Comparison of ENCODE assay signal across 1 cellular context in the genomic region with DNA sequence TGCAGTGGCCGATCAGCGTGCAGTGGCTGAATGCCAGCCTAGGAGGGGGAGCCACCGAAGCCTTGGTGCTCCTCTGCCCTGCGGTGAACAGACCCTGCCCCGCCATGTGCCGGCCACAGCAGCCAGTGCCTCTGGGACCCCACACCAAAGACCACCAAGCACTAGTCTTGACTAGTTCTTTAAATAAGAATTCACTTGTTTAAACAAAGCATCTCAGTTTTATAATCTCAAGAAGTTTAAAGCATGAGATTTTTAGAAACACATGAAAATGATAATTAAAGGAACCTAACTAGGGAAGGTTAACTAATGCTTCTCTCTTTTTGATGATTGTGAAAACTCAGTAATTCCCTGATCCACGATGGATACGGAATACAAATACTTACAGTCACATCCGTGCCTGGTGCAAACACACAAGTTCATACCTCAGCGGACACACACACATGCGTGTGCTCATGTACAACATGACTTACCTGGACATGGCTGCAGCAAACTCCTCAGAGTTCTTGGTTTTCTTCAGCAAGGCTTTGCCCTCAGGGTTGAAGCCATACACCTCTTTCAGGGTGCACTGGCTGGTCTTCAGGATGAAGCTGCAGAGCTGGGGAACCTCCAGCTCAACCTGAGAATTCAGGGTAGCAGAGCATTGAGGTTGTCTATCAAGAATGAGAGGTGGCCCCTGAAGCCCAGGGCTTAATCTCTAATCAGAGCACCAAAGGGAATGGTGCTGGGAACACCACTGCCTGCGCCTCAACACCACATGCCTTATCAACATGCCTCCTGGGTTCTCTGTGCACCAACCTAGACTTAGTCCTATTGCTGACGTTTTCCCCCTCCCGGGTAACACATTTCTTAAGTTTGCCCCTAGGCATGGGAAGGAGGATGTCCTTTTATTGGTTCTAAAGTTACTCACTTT.
TF ChIP-seq lines count a peak whose summit lies in the region.

No MANE protein-coding gene starts in this region.

TF ChIP-seq in HepG2, 621 proteins besides CTCF, POLR2A, EP300 and RAD21 (continued from another document and continues in another):
- TF ChIP-seq, protein P1, sequence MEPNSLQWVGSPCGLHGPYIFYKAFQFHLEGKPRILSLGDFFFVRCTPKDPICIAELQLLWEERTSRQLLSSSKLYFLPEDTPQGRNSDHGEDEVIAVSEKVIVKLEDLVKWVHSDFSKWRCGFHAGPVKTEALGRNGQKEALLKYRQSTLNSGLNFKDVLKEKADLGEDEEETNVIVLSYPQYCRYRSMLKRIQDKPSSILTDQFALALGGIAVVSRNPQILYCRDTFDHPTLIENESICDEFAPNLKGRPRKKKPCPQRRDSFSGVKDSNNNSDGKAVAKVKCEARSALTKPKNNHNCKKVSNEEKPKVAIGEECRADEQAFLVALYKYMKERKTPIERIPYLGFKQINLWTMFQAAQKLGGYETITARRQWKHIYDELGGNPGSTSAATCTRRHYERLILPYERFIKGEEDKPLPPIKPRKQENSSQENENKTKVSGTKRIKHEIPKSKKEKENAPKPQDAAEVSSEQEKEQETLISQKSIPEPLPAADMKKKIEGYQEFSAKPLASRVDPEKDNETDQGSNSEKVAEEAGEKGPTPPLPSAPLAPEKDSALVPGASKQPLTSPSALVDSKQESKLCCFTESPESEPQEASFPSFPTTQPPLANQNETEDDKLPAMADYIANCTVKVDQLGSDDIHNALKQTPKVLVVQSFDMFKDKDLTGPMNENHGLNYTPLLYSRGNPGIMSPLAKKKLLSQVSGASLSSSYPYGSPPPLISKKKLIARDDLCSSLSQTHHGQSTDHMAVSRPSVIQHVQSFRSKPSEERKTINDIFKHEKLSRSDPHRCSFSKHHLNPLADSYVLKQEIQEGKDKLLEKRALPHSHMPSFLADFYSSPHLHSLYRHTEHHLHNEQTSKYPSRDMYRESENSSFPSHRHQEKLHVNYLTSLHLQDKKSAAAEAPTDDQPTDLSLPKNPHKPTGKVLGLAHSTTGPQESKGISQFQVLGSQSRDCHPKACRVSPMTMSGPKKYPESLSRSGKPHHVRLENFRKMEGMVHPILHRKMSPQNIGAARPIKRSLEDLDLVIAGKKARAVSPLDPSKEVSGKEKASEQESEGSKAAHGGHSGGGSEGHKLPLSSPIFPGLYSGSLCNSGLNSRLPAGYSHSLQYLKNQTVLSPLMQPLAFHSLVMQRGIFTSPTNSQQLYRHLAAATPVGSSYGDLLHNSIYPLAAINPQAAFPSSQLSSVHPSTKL (CRISPR knock-in tag; IDR thresholded peaks at IDR 0.05), result no peak
- TF ChIP-seq HDAC6 (IDR thresholded peaks at IDR 0.05; ENCODE audit: low read depth, low read length) (no peak), SP5 (CRISPR knock-in tag; IDR thresholded peaks at IDR 0.05; ENCODE audit: borderline replicate concordance, low read depth) (no peak), ZFP90 (CRISPR knock-in tag; IDR thresholded peaks at IDR 0.05; ENCODE audit: borderline replicate concordance) (no peak; the same call in 1 of the 2 replicates), NR3C1 (CRISPR knock-in tag; IDR thresholded peaks at IDR 0.05) (no peak), SP140L (CRISPR knock-in tag; IDR thresholded peaks at IDR 0.05; ENCODE audit: borderline replicate concordance) (no peak), CREB1 (IDR thresholded peaks at IDR 0.05) (no peak), CREB1 (CRISPR knock-in tag; IDR thresholded peaks at IDR 0.05) (no peak), CREM (IDR thresholded peaks at IDR 0.05) (no peak), CREM (CRISPR knock-in tag; IDR thresholded peaks at IDR 0.05) (no peak), ZNF33A (CRISPR knock-in tag; IDR thresholded peaks at IDR 0.05; ENCODE audit: borderline replicate concordance) (no peak), ZNF720 (CRISPR knock-in tag; IDR thresholded peaks at IDR 0.05) (no peak), RAD51 (IDR thresholded peaks at IDR 0.05; ENCODE audit: borderline replicate concordance) (no peak), ZNF136 (CRISPR knock-in tag; IDR thresholded peaks at IDR 0.05; ENCODE audit: low read depth) (no peak), ZFP36 (IDR thresholded peaks at IDR 0.05; ENCODE audit: borderline replicate concordance, low read depth, low read length, partially characterized antibody) (no peak), ZNF547 (CRISPR knock-in tag; IDR thresholded peaks at IDR 0.05) (no peak), SALL2 (CRISPR knock-in tag; IDR thresholded peaks at IDR 0.05) (0 out of 2 replicates have a peak, but pooled peaks have one; percentile 16), ZNF3 (CRISPR knock-in tag; IDR thresholded peaks at IDR 0.05) (no peak), HNRNPH1 (optimal IDR thresholded peaks at IDR 0.05; ENCODE audit: low read depth, low read length) (peak; percentile 42), MTF1 (CRISPR knock-in tag; IDR thresholded peaks at IDR 0.05) (0 out of 2 replicates have a peak, but pooled peaks have one; percentile 37), ZNF460 (CRISPR knock-in tag; IDR thresholded peaks at IDR 0.05; ENCODE audit: borderline replicate concordance) (no peak), JUN (CRISPR knock-in tag; IDR thresholded peaks at IDR 0.05) (0 out of 2 replicates have a peak, but pooled peaks have one; percentile 23), ERF (CRISPR knock-in tag; IDR thresholded peaks at IDR 0.05) (no peak), ZNF292 (CRISPR knock-in tag; IDR thresholded peaks at IDR 0.05; ENCODE audit: borderline replicate concordance, low read depth) (no peak), ARNT (IDR thresholded peaks at IDR 0.05) (no peak), NR2F1 (CRISPR knock-in tag; IDR thresholded peaks at IDR 0.05) (no peak), RBFOX2 (IDR thresholded peaks at IDR 0.05; ENCODE audit: low read depth, low read length) (peak; percentile 84), KDM4B (CRISPR knock-in tag; IDR thresholded peaks at IDR 0.05) (no peak), RCOR2 (CRISPR knock-in tag; IDR thresholded peaks at IDR 0.05) (no peak), SRSF1 (optimal IDR thresholded peaks at IDR 0.05; ENCODE audit: low read depth, low read length) (no peak)
- TF ChIP-seq, protein P2, sequence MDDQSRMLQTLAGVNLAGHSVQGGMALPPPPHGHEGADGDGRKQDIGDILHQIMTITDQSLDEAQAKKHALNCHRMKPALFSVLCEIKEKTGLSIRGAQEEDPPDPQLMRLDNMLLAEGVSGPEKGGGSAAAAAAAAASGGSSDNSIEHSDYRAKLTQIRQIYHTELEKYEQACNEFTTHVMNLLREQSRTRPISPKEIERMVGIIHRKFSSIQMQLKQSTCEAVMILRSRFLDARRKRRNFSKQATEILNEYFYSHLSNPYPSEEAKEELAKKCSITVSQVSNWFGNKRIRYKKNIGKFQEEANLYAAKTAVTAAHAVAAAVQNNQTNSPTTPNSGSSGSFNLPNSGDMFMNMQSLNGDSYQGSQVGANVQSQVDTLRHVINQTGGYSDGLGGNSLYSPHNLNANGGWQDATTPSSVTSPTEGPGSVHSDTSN (CRISPR knock-in tag; IDR thresholded peaks at IDR 0.05; ENCODE audit: borderline replicate concordance), result no peak
- TF ChIP-seq, protein P3, sequence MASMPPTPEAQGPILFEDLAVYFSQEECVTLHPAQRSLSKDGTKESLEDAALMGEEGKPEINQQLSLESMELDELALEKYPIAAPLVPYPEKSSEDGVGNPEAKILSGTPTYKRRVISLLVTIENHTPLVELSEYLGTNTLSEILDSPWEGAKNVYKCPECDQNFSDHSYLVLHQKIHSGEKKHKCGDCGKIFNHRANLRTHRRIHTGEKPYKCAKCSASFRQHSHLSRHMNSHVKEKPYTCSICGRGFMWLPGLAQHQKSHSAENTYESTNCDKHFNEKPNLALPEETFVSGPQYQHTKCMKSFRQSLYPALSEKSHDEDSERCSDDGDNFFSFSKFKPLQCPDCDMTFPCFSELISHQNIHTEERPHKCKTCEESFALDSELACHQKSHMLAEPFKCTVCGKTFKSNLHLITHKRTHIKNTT (CRISPR knock-in tag; IDR thresholded peaks at IDR 0.05), result no peak
- TF ChIP-seq, protein P4, sequence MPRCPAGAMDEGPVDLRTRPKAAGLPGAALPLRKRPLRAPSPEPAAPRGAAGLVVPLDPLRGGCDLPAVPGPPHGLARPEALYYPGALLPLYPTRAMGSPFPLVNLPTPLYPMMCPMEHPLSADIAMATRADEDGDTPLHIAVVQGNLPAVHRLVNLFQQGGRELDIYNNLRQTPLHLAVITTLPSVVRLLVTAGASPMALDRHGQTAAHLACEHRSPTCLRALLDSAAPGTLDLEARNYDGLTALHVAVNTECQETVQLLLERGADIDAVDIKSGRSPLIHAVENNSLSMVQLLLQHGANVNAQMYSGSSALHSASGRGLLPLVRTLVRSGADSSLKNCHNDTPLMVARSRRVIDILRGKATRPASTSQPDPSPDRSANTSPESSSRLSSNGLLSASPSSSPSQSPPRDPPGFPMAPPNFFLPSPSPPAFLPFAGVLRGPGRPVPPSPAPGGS (CRISPR knock-in tag; IDR thresholded peaks at IDR 0.05), result 0 out of 2 replicates have a peak, but pooled peaks have one; percentile 41
- TF ChIP-seq, protein P5, sequence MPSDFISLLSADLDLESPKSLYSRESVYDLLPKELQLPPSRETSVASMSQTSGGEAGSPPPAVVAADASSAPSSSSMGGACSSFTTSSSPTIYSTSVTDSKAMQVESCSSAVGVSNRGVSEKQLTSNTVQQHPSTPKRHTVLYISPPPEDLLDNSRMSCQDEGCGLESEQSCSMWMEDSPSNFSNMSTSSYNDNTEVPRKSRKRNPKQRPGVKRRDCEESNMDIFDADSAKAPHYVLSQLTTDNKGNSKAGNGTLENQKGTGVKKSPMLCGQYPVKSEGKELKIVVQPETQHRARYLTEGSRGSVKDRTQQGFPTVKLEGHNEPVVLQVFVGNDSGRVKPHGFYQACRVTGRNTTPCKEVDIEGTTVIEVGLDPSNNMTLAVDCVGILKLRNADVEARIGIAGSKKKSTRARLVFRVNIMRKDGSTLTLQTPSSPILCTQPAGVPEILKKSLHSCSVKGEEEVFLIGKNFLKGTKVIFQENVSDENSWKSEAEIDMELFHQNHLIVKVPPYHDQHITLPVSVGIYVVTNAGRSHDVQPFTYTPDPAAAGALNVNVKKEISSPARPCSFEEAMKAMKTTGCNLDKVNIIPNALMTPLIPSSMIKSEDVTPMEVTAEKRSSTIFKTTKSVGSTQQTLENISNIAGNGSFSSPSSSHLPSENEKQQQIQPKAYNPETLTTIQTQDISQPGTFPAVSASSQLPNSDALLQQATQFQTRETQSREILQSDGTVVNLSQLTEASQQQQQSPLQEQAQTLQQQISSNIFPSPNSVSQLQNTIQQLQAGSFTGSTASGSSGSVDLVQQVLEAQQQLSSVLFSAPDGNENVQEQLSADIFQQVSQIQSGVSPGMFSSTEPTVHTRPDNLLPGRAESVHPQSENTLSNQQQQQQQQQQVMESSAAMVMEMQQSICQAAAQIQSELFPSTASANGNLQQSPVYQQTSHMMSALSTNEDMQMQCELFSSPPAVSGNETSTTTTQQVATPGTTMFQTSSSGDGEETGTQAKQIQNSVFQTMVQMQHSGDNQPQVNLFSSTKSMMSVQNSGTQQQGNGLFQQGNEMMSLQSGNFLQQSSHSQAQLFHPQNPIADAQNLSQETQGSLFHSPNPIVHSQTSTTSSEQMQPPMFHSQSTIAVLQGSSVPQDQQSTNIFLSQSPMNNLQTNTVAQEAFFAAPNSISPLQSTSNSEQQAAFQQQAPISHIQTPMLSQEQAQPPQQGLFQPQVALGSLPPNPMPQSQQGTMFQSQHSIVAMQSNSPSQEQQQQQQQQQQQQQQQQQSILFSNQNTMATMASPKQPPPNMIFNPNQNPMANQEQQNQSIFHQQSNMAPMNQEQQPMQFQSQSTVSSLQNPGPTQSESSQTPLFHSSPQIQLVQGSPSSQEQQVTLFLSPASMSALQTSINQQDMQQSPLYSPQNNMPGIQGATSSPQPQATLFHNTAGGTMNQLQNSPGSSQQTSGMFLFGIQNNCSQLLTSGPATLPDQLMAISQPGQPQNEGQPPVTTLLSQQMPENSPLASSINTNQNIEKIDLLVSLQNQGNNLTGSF (CRISPR knock-in tag; IDR thresholded peaks at IDR 0.05), result peak; percentile 35; the same call in 1 of the 2 replicates
- TF ChIP-seq, protein P6, sequence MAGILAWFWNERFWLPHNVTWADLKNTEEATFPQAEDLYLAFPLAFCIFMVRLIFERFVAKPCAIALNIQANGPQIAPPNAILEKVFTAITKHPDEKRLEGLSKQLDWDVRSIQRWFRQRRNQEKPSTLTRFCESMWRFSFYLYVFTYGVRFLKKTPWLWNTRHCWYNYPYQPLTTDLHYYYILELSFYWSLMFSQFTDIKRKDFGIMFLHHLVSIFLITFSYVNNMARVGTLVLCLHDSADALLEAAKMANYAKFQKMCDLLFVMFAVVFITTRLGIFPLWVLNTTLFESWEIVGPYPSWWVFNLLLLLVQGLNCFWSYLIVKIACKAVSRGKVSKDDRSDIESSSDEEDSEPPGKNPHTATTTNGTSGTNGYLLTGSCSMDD (CRISPR knock-in tag; IDR thresholded peaks at IDR 0.05), result no peak
- TF ChIP-seq, protein P7, sequence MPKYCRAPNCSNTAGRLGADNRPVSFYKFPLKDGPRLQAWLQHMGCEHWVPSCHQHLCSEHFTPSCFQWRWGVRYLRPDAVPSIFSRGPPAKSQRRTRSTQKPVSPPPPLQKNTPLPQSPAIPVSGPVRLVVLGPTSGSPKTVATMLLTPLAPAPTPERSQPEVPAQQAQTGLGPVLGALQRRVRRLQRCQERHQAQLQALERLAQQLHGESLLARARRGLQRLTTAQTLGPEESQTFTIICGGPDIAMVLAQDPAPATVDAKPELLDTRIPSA (CRISPR knock-in tag; IDR thresholded peaks at IDR 0.05; ENCODE audit: borderline replicate concordance), result no peak
- TF ChIP-seq, protein P8, sequence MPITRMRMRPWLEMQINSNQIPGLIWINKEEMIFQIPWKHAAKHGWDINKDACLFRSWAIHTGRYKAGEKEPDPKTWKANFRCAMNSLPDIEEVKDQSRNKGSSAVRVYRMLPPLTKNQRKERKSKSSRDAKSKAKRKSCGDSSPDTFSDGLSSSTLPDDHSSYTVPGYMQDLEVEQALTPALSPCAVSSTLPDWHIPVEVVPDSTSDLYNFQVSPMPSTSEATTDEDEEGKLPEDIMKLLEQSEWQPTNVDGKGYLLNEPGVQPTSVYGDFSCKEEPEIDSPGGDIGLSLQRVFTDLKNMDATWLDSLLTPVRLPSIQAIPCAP (CRISPR knock-in tag; IDR thresholded peaks at IDR 0.05; ENCODE audit: low read depth), result no peak
- TF ChIP-seq, protein P9, sequence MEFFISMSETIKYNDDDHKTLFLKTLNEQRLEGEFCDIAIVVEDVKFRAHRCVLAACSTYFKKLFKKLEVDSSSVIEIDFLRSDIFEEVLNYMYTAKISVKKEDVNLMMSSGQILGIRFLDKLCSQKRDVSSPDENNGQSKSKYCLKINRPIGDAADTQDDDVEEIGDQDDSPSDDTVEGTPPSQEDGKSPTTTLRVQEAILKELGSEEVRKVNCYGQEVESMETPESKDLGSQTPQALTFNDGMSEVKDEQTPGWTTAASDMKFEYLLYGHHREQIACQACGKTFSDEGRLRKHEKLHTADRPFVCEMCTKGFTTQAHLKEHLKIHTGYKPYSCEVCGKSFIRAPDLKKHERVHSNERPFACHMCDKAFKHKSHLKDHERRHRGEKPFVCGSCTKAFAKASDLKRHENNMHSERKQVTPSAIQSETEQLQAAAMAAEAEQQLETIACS (CRISPR knock-in tag; IDR thresholded peaks at IDR 0.05), result no peak
